1 cellular context compared by ENCODE assay signal in genomic region chr9:65507897-65508296, GRCh38.
DNase-seq lines count a peak whose midpoint lies in the region; ATAC-seq and TF ChIP-seq lines count a peak whose summit lies in the region.
"Not testable (repeated sequence)": the region's sequence is repeated elsewhere in the genome, so short reads cannot be mapped to it uniquely, and the experiment has no call there.

No MANE protein-coding gene starts in this region.

- POLR2A ChIA-PET in WTC11 (lab: Charles Lee) = not testable (repeated sequence)

- not testable (repeated sequence) for H3K9me3 Mint-ChIP-seq in WTC11

- CTCF ChIA-PET in WTC11 (lab: Charles Lee) = not testable (repeated sequence)

- not testable (repeated sequence) for DNase-seq in WTC11 (ENCODE audit: low spot score)

- not testable (repeated sequence) for ATAC-seq in WTC11

- not testable (repeated sequence) for TF ChIP-seq CTCF in WTC11 (IDR thresholded peaks at IDR 0.05)

- not testable (repeated sequence) for H3K36me3 Mint-ChIP-seq in WTC11

- not testable (repeated sequence) for H3K4me3 Mint-ChIP-seq in WTC11

- H3K4me1 Mint-ChIP-seq in WTC11 = not testable (repeated sequence)

- not testable (repeated sequence) for H3K27me3 Mint-ChIP-seq in WTC11 (ENCODE audit: low read depth)

- H3K27ac Mint-ChIP-seq in WTC11 = not testable (repeated sequence)

TF ChIP-seq in WTC11, 78 proteins besides CTCF, POLR2A, EP300 and RAD21:
- TF ChIP-seq HMGA2 (CRISPR knock-in tag; IDR thresholded peaks at IDR 0.05) = peak; percentile 96
